17 cellular contexts compared by ENCODE assay signal in the genomic region with DNA sequence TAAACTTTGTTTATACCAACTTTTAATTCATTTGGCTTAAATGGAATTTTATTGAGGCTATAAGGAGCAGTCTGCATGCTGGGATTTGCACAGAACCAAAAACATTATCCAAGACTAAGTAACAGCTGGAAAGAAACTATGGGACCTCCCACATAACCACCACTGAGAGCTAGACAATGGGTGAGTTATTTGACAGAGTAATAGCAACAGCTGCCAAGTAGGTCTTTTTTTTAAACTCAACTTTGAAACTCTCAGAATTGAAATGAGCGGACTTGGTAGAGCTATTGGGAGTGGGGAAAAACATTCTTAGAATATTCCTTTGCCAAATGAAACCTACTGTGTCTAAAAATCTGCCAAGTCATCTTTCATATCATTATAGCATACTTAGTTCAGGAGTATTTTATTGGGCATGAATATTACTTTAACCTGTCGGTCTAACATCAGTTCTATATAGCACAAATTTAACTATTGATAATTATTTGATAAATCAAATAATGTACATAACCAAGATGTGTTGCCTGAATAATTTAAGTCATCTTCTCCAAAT.
A peak's percentile ranks its signal among the peaks of the same experiment; 100 is the strongest.
DNase-seq lines count a peak whose midpoint lies in the region; ATAC-seq and TF ChIP-seq lines count a peak whose summit lies in the region.
"Had no signal": no experiment of that assay in that cellular context is flagged by ENCODE, and none has a peak within 500 bp of the region (broad histone marks: within the 10 kb centered on the region; RNA-seq: fewer than 3 reads in every experiment).

No MANE protein-coding gene starts in this region.

- H3K27ac ChIP-seq in KMS-11 (peak overlapping the region; percentile 64; the same call in 1 of the 2 replicates), foreskin keratinocyte (peak overlapping the region; percentile 12)
- H3K27ac ChIP-seq: cardiac muscle cell, HL-60 had no signal

- H3K27me3 ChIP-seq in KMS-11 (ENCODE audit: insufficient read depth, low read depth) (no peaks in the 10 kb centered on the region), adipocyte (replicated peaks; ENCODE audit: control insufficient read depth, insufficient read depth, low read length) (no peaks in the 10 kb centered on the region), foreskin keratinocyte (no peaks in the 10 kb centered on the region), skeletal muscle satellite cell (ENCODE audit: control insufficient read depth, insufficient read depth, low read length) (no peaks in the 10 kb centered on the region)
- H3K27me3 ChIP-seq: cardiac muscle cell had no signal

- no peak for TF ChIP-seq CTCF in KMS-11 (conservative IDR thresholded peaks at IDR 0.05; ENCODE audit: low read depth, low read length)
- no peak for TF ChIP-seq CTCF in foreskin keratinocyte (conservative IDR thresholded peaks at IDR 0.05)

- no peaks in the 10 kb centered on the region for H4K20me1 ChIP-seq in KMS-11 (ENCODE audit: insufficient read depth)

- H3K9ac ChIP-seq in KMS-11 (peak overlapping the region; percentile 45; the same call in 1 of the 2 replicates), adipocyte (ENCODE audit: low read length) (no peak overlapping the region), skeletal muscle satellite cell (ENCODE audit: low read depth, low read length) (no peak overlapping the region)

- peak overlapping the region; percentile 64; the same call in 1 of the 2 replicates for H2AFZ ChIP-seq in KMS-11 (ENCODE audit: low read depth)

- H3K36me3 ChIP-seq in KMS-11 (ENCODE audit: insufficient read depth) (no peaks in the 10 kb centered on the region), adipocyte (ENCODE audit: control insufficient read depth, insufficient read depth, low read length, severe bottlenecking) (no peaks in the 10 kb centered on the region), skeletal muscle satellite cell (ENCODE audit: insufficient read depth, low read length) (no peaks in the 10 kb centered on the region)
- H3K36me3 ChIP-seq: cardiac muscle cell had no signal

- peak; percentile 22 for DNase-seq in adipocyte (ENCODE audit: low read depth)
- peak in 1 of 2 donors; percentile 71 for DNase-seq in foreskin keratinocyte
- DNase-seq in stimulated activated CD4-positive, alpha-beta T cell treated with anti-CD3 and anti-CD28 coated beads, Interleukin-4, amount 100 ng/mL, for 24 hours = no peak
- DNase-seq in ureter (ENCODE audit: low spot score) = no peak
- DNase-seq: activated CD4-positive, alpha-beta T cell treated with anti-CD3 and anti-CD28 coated beads for 1 hour; activated naive CD4-positive, alpha-beta T cell treated with anti-CD3 and anti-CD28 coated beads for 36 hours; CD4-positive, alpha-beta T cell; effector memory CD8-positive, alpha-beta T cell; immature natural killer cell; mesenchymal stem cell; NCI-H187 treated with DMSO at 0.1 percent for 48 hours; NCI-H82 had no signal

- ATAC-seq in foreskin keratinocyte (peak; percentile 86), GM21737 (IDR thresholded peaks at IDR 0.05; ENCODE audit: unreplicated experiment) (no peak)

- no peak overlapping the region for H3K4me3 ChIP-seq in KMS-11 (IDR thresholded peaks at IDR 0.05; ENCODE audit: insufficient read depth, low read depth, low read length)
- peak overlapping the region; percentile 56 for H3K4me3 ChIP-seq in adipocyte (ENCODE audit: low read length)
- no peak overlapping the region for H3K4me3 ChIP-seq in skeletal muscle satellite cell (ENCODE audit: low read length)
- H3K4me3 ChIP-seq: cardiac muscle cell had no signal

- H3K79me2 ChIP-seq in KMS-11 (ENCODE audit: insufficient read depth, low read depth) = no peaks in the 10 kb centered on the region

- no peaks in the 10 kb centered on the region for H3K9me3 ChIP-seq in adipocyte (ENCODE audit: control insufficient read depth, low read length)
- H3K9me3 ChIP-seq in skeletal muscle satellite cell (replicated peaks; ENCODE audit: low read length) = no peaks in the 10 kb centered on the region

- H3K4me1 ChIP-seq in KMS-11 (ENCODE audit: low read depth, poor library complexity, severe bottlenecking) (peaks cover 20% of the 10 kb centered on the region), adipocyte (ENCODE audit: control insufficient read depth, insufficient read depth, low read length) (peaks cover 10% of the 10 kb centered on the region), foreskin keratinocyte (peaks cover 31% of the 10 kb centered on the region), skeletal muscle satellite cell (ENCODE audit: control insufficient read depth, insufficient read depth, low read length) (peaks cover 11% of the 10 kb centered on the region)

- H3K4me2 ChIP-seq in KMS-11 (peak overlapping the region; percentile 62), skeletal muscle satellite cell (ENCODE audit: low read length) (peak overlapping the region; percentile 15)
